ENCODE assay signal across 19 cellular contexts in the genomic region with DNA sequence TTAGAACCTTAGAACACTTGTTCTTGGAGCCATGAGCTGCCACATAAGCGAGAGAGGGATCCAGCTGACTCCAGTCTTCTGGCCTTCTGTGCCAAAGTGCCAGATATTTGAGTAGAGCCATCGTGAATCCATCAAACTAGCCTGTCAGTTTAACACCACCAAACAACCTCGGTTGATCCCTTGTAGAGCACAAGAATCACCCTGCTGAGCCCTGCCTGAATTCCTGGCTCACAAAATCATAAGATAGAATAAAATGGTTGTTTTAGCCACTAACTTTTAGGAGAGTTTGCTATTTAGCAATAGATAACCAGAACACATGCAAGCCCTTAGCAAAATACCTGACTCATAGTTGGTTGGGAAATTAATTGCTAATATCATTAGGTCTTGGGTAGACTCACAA.
DNase-seq lines count a peak whose midpoint lies in the region; ATAC-seq and TF ChIP-seq lines count a peak whose summit lies in the region.
"Had no signal": no experiment of that assay in that cellular context is flagged by ENCODE, and none has a peak within 500 bp of the region (broad histone marks: within the 10 kb centered on the region; RNA-seq: fewer than 3 reads in every experiment).

No MANE protein-coding gene starts in this region.

- H3K4me1 ChIP-seq in GM23338 (ENCODE audit: insufficient read depth) (no peaks in the 10 kb centered on the region), adipocyte (ENCODE audit: control insufficient read depth, insufficient read depth, low read length) (peaks cover 22% of the 10 kb centered on the region)
- H3K4me1 ChIP-seq: A549 had no signal

- peaks cover 5% of the 10 kb centered on the region; the same call in 2 of the 3 replicates for H3K4me1 Mint-ChIP-seq in GM23338

- TF ChIP-seq CTCF in GM23338 (conservative IDR thresholded peaks at IDR 0.05; ENCODE audit: low read depth in 2 of 2): no peak
- no peak for TF ChIP-seq CTCF in choroid plexus epithelial cell (conservative IDR thresholded peaks at IDR 0.05; ENCODE audit: low read depth, low read length)

- no peak overlapping the region for H2AFZ ChIP-seq in GM23338

- H3K27ac ChIP-seq in GM23338 (ENCODE audit: low read depth): no peak overlapping the region
- H3K27ac ChIP-seq: A549 had no signal

- no peak for ATAC-seq in GM23338
- ATAC-seq: A549 had no signal

- no peaks in the 10 kb centered on the region for H4K20me1 ChIP-seq in GM23338 (replicated peaks; ENCODE audit: insufficient read depth)

- no peaks in the 10 kb centered on the region for H3K27me3 Mint-ChIP-seq in GM23338 (ENCODE audit: insufficient read depth, low read depth, poor library complexity)

- H3K9ac ChIP-seq in adipocyte (ENCODE audit: low read length): no peak overlapping the region

- H3K9me3 Mint-ChIP-seq in GM23338: peaks cover 4% of the 10 kb centered on the region; the same call in 1 of the 3 replicates

- H3K4me3 ChIP-seq in GM23338 (no peak overlapping the region), adipocyte (ENCODE audit: low read length) (peak overlapping the region; percentile 26), choroid plexus epithelial cell (ENCODE audit: low read depth, low read length) (no peak overlapping the region), skeletal muscle cell (ENCODE audit: low read depth, low read length) (no peak overlapping the region)
- H3K4me3 ChIP-seq: A549 had no signal

- DNase-seq in GM23338 (ENCODE audit: low spot score): no peak
- no peak for DNase-seq in adipocyte (ENCODE audit: low read depth)
- DNase-seq in choroid plexus epithelial cell (ENCODE audit: low read depth): peak; percentile 2
- peak; percentile 6 for DNase-seq in skeletal muscle cell (ENCODE audit: low read depth)
- no peak for DNase-seq in OCI-M2 (lab: John Stamatoyannopoulos, UW; ENCODE audit: unreplicated experiment)
- no peak for DNase-seq in GM03348 (ENCODE audit: low spot score)
- no peak for DNase-seq in stimulated activated naive CD4-positive, alpha-beta T cell (lab: John Stamatoyannopoulos, UW)
- DNase-seq: 8988T; ACHN; C1 segment of cervical spinal cord; Calu3; CD4-positive, alpha-beta memory T cell; COR-L47; DMS53; DMS79 treated with DMSO at 0.1 percent for 48 hours; GF-D8; H7; HCEC 1CT had no signal

- H3K79me2 ChIP-seq in GM23338 (replicated peaks; ENCODE audit: insufficient read depth): no peaks in the 10 kb centered on the region

- peaks cover 13% of the 10 kb centered on the region for H3K9me3 ChIP-seq in adipocyte (ENCODE audit: control insufficient read depth, low read length)

- peaks cover 18% of the 10 kb centered on the region; the same call in 1 of the 2 replicates for H3K9me2 ChIP-seq in GM23338 (ENCODE audit: insufficient read depth)

- H3K36me3 ChIP-seq in GM23338 (ENCODE audit: insufficient read depth): no peaks in the 10 kb centered on the region
- H3K36me3 ChIP-seq in adipocyte (ENCODE audit: control insufficient read depth, insufficient read depth, low read length, severe bottlenecking): no peaks in the 10 kb centered on the region

- H3K27me3 ChIP-seq in GM23338 (ENCODE audit: insufficient read depth): no peaks in the 10 kb centered on the region
- H3K27me3 ChIP-seq in adipocyte (replicated peaks; ENCODE audit: control insufficient read depth, insufficient read depth, low read length): peaks cover 8% of the 10 kb centered on the region

- no peaks in the 10 kb centered on the region for H3K36me3 Mint-ChIP-seq in GM23338 (ENCODE audit: low read depth)

- no peak overlapping the region for H3K27ac Mint-ChIP-seq in GM23338
- H3K27ac Mint-ChIP-seq: CD4-positive, alpha-beta memory T cell had no signal

- no peak overlapping the region for H3K4me3 Mint-ChIP-seq in GM23338

- H3K4me2 ChIP-seq in GM23338: no peak overlapping the region
- H3K4me2 ChIP-seq: A549 had no signal

- no peaks in the 10 kb centered on the region for H3F3A ChIP-seq in GM23338 (replicated peaks; ENCODE audit: low read depth)

TF ChIP-seq in GM23338, 12 proteins besides CTCF, POLR2A, EP300 and RAD21:
- TF ChIP-seq ZNF331 (CRISPR knock-in tag; IDR thresholded peaks at IDR 0.05; ENCODE audit: low read depth) (peak; percentile 86), EZH2phosphoT487 (IDR thresholded peaks at IDR 0.05; ENCODE audit: unreplicated experiment) (no peak)

Comparison
In these comparisons a context has a peak if more than half of its experiments do, and no peak if none do; other contexts are left out.
1. DNase-seq: peak in choroid plexus epithelial cell (single experiment) and skeletal muscle cell (single experiment); none in GM23338 (single experiment), adipocyte (single experiment), OCI-M2 (single experiment), GM03348 (single experiment) and stimulated activated naive CD4-positive, alpha-beta T cell (0 of 6).